8 cellular contexts compared by ENCODE assay signal in genomic region chr4:170089274-170089742, GRCh38. TPM values are rescaled to one million over a fixed set of nuclear protein-coding genes. Genes with fewer than 3 reads are reported as not detected.
A peak's percentile ranks its signal among the peaks of the same experiment; 100 is the strongest.
DNase-seq lines count a peak whose midpoint lies in the region; ATAC-seq lines count a peak whose summit lies in the region.

No MANE protein-coding gene starts in this region.

- DNase-seq in Ammon's horn (ENCODE audit: low spot score) (peak; percentile 60), NCI-H146 treated with DMSO at 0.1 percent for 48 hours (lab: John Stamatoyannopoulos, UW; ENCODE audit: unreplicated experiment) (peak; percentile 35), amniotic stem cell (lab: John Stamatoyannopoulos, UW) (peak; percentile 49), hippocampal formation (lab: John Stamatoyannopoulos, UW) (peak; percentile 30 to 56), renal cortical epithelial cell (ENCODE audit: low read depth) (peak; percentile 18)

- ATAC-seq in GM21423 (IDR thresholded peaks at IDR 0.05; ENCODE audit: unreplicated experiment) (peak; percentile 12), HG02973 (IDR thresholded peaks at IDR 0.05; ENCODE audit: unreplicated experiment) (no peak), HG02642 (IDR thresholded peaks at IDR 0.05; ENCODE audit: poor library complexity, unreplicated experiment) (no peak)

RNA-seq across cellular contexts. Expression of gene AADAT, which starts 0.4 kb away (rescaled TPM):
- 1.6 and 5.9 TPM in 2 replicates for total RNA-seq in renal cortical epithelial cell
